In genomic region chr11:37352485-37352884, GRCh38 we compare ENCODE assay signal across 30 cellular contexts.
"Had no signal": no experiment of that assay in that cellular context is flagged by ENCODE, and none has a peak within 500 bp of the region (broad histone marks: within the 10 kb centered on the region; RNA-seq: fewer than 3 reads in every experiment).

No MANE protein-coding gene starts in this region.

- H3K4me1 Mint-ChIP-seq: activated CD4-positive, alpha-beta T cell treated with anti-CD3 and anti-CD28 coated beads, Interleukin-2, amount 10 ng/mL, durations not matched to agents 24 days and 14 days; activated naive CD4-positive, alpha-beta T cell treated with anti-CD3 and anti-CD28 coated beads, Interleukin-2, amount 10 ng/mL, durations not matched to agents 7 days and 5 days; activated naive CD8-positive, alpha-beta T cell treated with anti-CD3 and anti-CD28 coated beads, Interleukin-2, amount 10 ng/mL, durations not matched to agents 7 days and 5 days; brain; immature natural killer cell; naive thymus-derived CD8-positive, alpha-beta T cell; neural crest cell had no signal

- H3K36me3 ChIP-seq: ascending aorta, lower lobe of right lung, spleen, transverse colon had no signal

- H3K9ac ChIP-seq: parathyroid adenoma had no signal

- H3K4me3 ChIP-seq: ascending aorta, coronary artery, dorsolateral prefrontal cortex, lower lobe of right lung, spleen, testis, transverse colon had no signal

- H3K4me1 ChIP-seq: ascending aorta, lower lobe of right lung, parathyroid adenoma, spleen, testis, transverse colon had no signal

- H3K4me3 Mint-ChIP-seq: activated CD4-positive, alpha-beta memory T cell treated with anti-CD3 and anti-CD28 coated beads for 36 hours; activated CD4-positive, alpha-beta T cell treated with anti-CD3 and anti-CD28 coated beads, Interleukin-2, amount 10 ng/mL, durations not matched to agents 24 days and 14 days; activated naive CD4-positive, alpha-beta T cell treated with anti-CD3 and anti-CD28 coated beads, Interleukin-2, amount 10 ng/mL, durations not matched to agents 7 days and 5 days; activated naive CD8-positive, alpha-beta T cell treated with anti-CD3 and anti-CD28 coated beads, Interleukin-2, amount 10 ng/mL, durations not matched to agents 7 days and 5 days; activated T-cell treated with anti-CD3 and anti-CD28 coated beads, Interleukin-2, amount 50 U/mL, for 24 hours; brain; immature natural killer cell; naive thymus-derived CD8-positive, alpha-beta T cell; neural crest cell had no signal

- ATAC-seq: left colon; lower lobe of right lung; naive thymus-derived CD8-positive, alpha-beta T cell; right cardiac atrium had no signal

- DNase-seq: activated CD4-positive, alpha-beta memory T cell treated with anti-CD3 and anti-CD28 coated beads for 36 hours; activated CD4-positive, alpha-beta T cell treated with anti-CD3 and anti-CD28 coated beads, Interleukin-2, amount 10 ng/mL, durations not matched to agents 24 days and 14 days; activated CD4-positive, CD25-positive, alpha-beta regulatory T cell treated with anti-CD3 and anti-CD28 coated beads, Interleukin-2, amount 50 U/mL, for 72 hours; activated CD8-positive, alpha-beta memory T cell treated with anti-CD3 and anti-CD28 coated beads, Interleukin-2, amount 50 U/mL, for 4 hours; activated gamma-delta T cell; activated naive CD4-positive, alpha-beta T cell treated with anti-CD3 and anti-CD28 coated beads, Interleukin-2, amount 10 ng/mL, durations not matched to agents 7 days and 5 days; activated naive CD8-positive, alpha-beta T cell treated with anti-CD3 and anti-CD28 coated beads, Interleukin-2, amount 10 ng/mL, durations not matched to agents 7 days and 5 days; activated T-cell treated with anti-CD3 and anti-CD28 coated beads, Interleukin-2, amount 50 U/mL, for 24 hours; dorsolateral prefrontal cortex; effector memory CD4-positive, alpha-beta T cell; head of caudate nucleus; hypothalamus; immature natural killer cell; kidney; left colon; lower lobe of right lung; mesenchymal stem cell; naive thymus-derived CD8-positive, alpha-beta T cell; occipital lobe; right cardiac atrium; spleen; stimulated activated CD4-positive, alpha-beta T cell treated with anti-CD3 and anti-CD28 coated beads, Interleukin-2, amount 100 ng/mL, for 48 hours; stimulated activated naive CD4-positive, alpha-beta T cell treated with Interleukin-2 at 50 U/mL for 16 hours; testis; transverse colon had no signal

- H3K36me3 Mint-ChIP-seq: activated CD4-positive, alpha-beta memory T cell treated with anti-CD3 and anti-CD28 coated beads for 36 hours; activated naive CD4-positive, alpha-beta T cell treated with anti-CD3 and anti-CD28 coated beads, Interleukin-2, amount 10 ng/mL, durations not matched to agents 7 days and 5 days; activated naive CD8-positive, alpha-beta T cell treated with anti-CD3 and anti-CD28 coated beads, Interleukin-2, amount 10 ng/mL, durations not matched to agents 7 days and 5 days; brain; immature natural killer cell; naive thymus-derived CD8-positive, alpha-beta T cell had no signal

- H3K27me3 ChIP-seq: ascending aorta, spleen, testis, transverse colon had no signal

- H3K27me3 Mint-ChIP-seq: activated CD4-positive, alpha-beta memory T cell treated with anti-CD3 and anti-CD28 coated beads for 36 hours; activated CD4-positive, alpha-beta T cell treated with anti-CD3 and anti-CD28 coated beads, Interleukin-2, amount 10 ng/mL, durations not matched to agents 24 days and 14 days; activated naive CD4-positive, alpha-beta T cell treated with anti-CD3 and anti-CD28 coated beads, Interleukin-2, amount 10 ng/mL, durations not matched to agents 7 days and 5 days; activated naive CD8-positive, alpha-beta T cell treated with anti-CD3 and anti-CD28 coated beads, Interleukin-2, amount 10 ng/mL, durations not matched to agents 7 days and 5 days; activated T-cell treated with anti-CD3 and anti-CD28 coated beads, Interleukin-2, amount 50 U/mL, for 24 hours; naive thymus-derived CD8-positive, alpha-beta T cell had no signal

- H3K27ac ChIP-seq: ascending aorta, coronary artery, dorsolateral prefrontal cortex, lower lobe of right lung, parathyroid adenoma, spleen, testis, transverse colon had no signal

- H3K27ac Mint-ChIP-seq: activated CD4-positive, alpha-beta memory T cell treated with anti-CD3 and anti-CD28 coated beads for 36 hours; activated CD4-positive, alpha-beta T cell treated with anti-CD3 and anti-CD28 coated beads, Interleukin-2, amount 10 ng/mL, durations not matched to agents 24 days and 14 days; activated naive CD4-positive, alpha-beta T cell treated with anti-CD3 and anti-CD28 coated beads, Interleukin-2, amount 10 ng/mL, durations not matched to agents 7 days and 5 days; activated naive CD8-positive, alpha-beta T cell treated with anti-CD3 and anti-CD28 coated beads, Interleukin-2, amount 10 ng/mL, durations not matched to agents 7 days and 5 days; activated T-cell treated with anti-CD3 and anti-CD28 coated beads, Interleukin-2, amount 50 U/mL, for 24 hours; brain; immature natural killer cell; naive thymus-derived CD8-positive, alpha-beta T cell had no signal

- H2AFZ ChIP-seq: parathyroid adenoma had no signal

- H3K9me3 ChIP-seq: ascending aorta, lower lobe of right lung, testis, transverse colon had no signal

- H3K79me2 ChIP-seq: parathyroid adenoma had no signal
